1 cellular context compared by ENCODE assay signal in the genomic region with DNA sequence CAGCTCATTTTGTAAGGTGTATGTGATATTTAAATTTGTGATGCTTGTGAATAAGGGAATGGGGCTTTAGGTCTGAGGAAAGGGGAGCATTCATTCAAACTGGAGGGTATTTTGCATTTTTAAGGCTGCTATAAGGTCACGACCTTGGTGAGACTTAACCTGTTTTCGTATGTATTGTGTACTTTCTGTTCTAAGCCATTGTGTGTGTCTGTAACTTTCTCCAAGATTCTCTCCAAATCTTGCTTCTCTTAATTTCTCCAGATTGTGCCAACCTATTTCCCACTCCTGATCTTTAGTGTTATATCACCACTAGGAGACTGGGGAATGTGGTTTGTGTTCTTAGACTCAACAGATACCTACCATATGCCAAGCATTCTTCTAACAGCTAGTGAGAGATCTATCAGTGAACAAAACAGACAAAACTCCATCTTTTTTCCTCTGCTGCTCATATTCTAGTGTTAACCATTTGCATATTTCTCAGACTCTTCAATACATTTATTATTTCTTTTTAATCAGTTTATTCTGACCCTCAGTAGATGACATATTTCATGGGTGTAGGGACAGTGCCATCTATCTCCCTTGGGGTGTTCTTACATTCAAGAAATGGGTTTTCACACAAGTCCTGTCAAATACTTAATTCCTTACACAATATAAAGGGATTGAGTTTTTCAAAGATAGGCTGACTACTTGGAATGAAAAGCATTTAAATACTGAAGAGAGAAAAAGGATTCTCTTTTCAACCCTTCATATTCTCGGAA.
TF ChIP-seq lines count a peak whose summit lies in the region.

No MANE protein-coding gene starts in this region.

TF ChIP-seq in IMR-90, 13 proteins besides CTCF, POLR2A, EP300 and RAD21:
- TF ChIP-seq SMC3 (IDR thresholded peaks at IDR 0.05; ENCODE audit: low read depth, low read length) = peak; percentile 25; the same call in 1 of the 2 replicates
- TF ChIP-seq FOS (IDR thresholded peaks at IDR 0.05; ENCODE audit: low read depth, low read length) = no peak
- TF ChIP-seq MAZ (IDR thresholded peaks at IDR 0.05; ENCODE audit: borderline replicate concordance, low read depth, low read length) = no peak
